In the genomic region with DNA sequence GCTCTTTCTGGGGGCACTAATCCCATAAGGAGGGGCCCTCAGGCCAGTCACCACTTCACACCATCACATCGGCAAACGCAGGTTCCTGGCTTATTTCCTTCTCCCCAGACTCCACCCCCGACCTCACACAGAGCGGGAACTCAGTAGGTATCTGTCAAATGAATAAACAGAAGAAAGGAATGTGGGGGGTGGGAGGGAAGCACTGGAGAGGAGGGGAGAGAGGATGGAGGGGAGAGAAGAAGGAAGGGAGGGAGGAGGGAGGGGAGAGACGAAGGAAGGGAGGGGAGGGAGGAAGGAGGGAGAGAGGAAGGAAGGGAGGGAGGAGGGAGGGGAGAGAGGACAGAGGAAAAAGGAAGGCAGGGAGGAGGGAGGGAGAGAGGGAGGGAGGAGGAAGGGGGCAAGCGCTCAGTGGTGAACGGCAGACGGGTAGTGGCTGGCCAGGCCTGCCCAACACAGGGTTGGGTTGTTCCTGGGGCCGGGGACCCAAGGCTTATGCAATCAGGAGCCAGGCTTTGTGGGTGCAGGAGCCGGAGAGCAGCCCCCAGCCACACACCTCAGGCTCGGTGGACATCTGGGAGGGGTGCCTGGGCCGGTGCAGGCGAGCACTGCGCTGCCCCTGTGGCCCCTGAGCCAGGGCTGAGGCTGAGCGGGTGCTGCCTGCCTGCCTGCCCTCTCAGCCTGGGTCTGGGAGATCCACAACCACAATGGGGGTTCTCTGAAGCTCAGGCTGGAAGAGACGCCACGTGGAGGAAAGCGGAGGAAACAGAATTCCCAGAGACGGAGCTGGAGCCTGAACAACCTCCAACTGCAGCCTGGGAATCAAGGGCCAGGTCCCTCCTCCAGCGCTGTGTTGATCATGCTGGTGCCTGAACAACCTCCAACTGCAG, we compare ENCODE assay signal across 13 cellular contexts. TPM values are rescaled to one million over a fixed set of nuclear protein-coding genes. Genes with fewer than 3 reads are reported as not detected.
DNase-seq lines count a peak whose midpoint lies in the region; ATAC-seq and TF ChIP-seq lines count a peak whose summit lies in the region.
"Had no signal": no experiment of that assay in that cellular context is flagged by ENCODE, and none has a peak within 500 bp of the region (broad histone marks: within the 10 kb centered on the region; RNA-seq: fewer than 3 reads in every experiment).

No MANE protein-coding gene starts in this region.

- H3K27me3 Mint-ChIP-seq in activated naive CD8-positive, alpha-beta T cell treated with anti-CD3 and anti-CD28 coated beads for 36 hours = no peaks in the 10 kb centered on the region

- no peaks in the 10 kb centered on the region for H3K36me3 Mint-ChIP-seq in activated naive CD8-positive, alpha-beta T cell treated with anti-CD3 and anti-CD28 coated beads for 36 hours
- H3K36me3 Mint-ChIP-seq: natural killer cell treated with Interleukin-12 subunit alpha and Interleukin-12 subunit beta and Interleukin-15 and Interleukin-18, amount 100 ng/mL, for 72 hours had no signal

- H3K4me1 Mint-ChIP-seq in activated naive CD8-positive, alpha-beta T cell treated with anti-CD3 and anti-CD28 coated beads for 36 hours = peaks cover 36% of the 10 kb centered on the region

- peaks cover 0 to 67% of the 10 kb centered on the region in 2 donors for H3K27me3 ChIP-seq in left lung

- no peaks in the 10 kb centered on the region for H3K36me3 ChIP-seq in left lung

- peaks cover 0 to 7% of the 10 kb centered on the region in 2 donors for H3K4me1 ChIP-seq in left lung

- H3K9me3 Mint-ChIP-seq in activated naive CD8-positive, alpha-beta T cell treated with anti-CD3 and anti-CD28 coated beads for 36 hours = no peaks in the 10 kb centered on the region
- H3K9me3 Mint-ChIP-seq: natural killer cell treated with Interleukin-12 subunit alpha and Interleukin-12 subunit beta and Interleukin-15 and Interleukin-18, amount 100 ng/mL, for 72 hours had no signal

- no peak overlapping the region for H3K4me3 ChIP-seq in left lung

- intact Hi-C loops in left lung (cut with DNase I) = no loop called here

- DNase-seq in DMS53 (lab: John Stamatoyannopoulos, UW) (peak; percentile 24), DMS53 treated with DMSO at 0.1 percent for 48 hours (lab: John Stamatoyannopoulos, UW; ENCODE audit: unreplicated experiment) (no peak), HK-2 (ENCODE audit: unreplicated experiment) (peak; percentile 19), left lung (peak in 1 of 2 donors; percentile 59), T-helper 9 cell (no peak), NCI-H1092 (lab: John Stamatoyannopoulos, UW) (no peak), KBM-7 (no peak)
- no peak for DNase-seq in activated naive CD8-positive, alpha-beta T cell treated with anti-CD3 and anti-CD28 coated beads for 36 hours
- DNase-seq: GDM1, IMR-90, NCI-H446 treated with DMSO at 0.1 percent for 48 hours, SK-N-SH had no signal

- H3K27ac ChIP-seq in left lung = no peak overlapping the region

- in situ Hi-C loops in KBM-7 (cut with MboI; ENCODE audit: low pct_unique_long_range_greater_than_20kb, low sequenced_read_pairs) = no loop called here

- ATAC-seq in left lung = peak; percentile 22
- ATAC-seq: natural killer cell treated with Interleukin-12 subunit alpha and Interleukin-12 subunit beta and Interleukin-15 and Interleukin-18, amount 100 ng/mL, for 72 hours had no signal

- no peak for TF ChIP-seq CTCF in left lung (IDR thresholded peaks at IDR 0.05)

- no peaks in the 10 kb centered on the region for H3K9me3 ChIP-seq in left lung
- H3K9me3 ChIP-seq: SK-N-SH had no signal

- H3K27ac Mint-ChIP-seq in activated naive CD8-positive, alpha-beta T cell treated with anti-CD3 and anti-CD28 coated beads for 36 hours = no peak overlapping the region
- H3K27ac Mint-ChIP-seq: natural killer cell treated with Interleukin-12 subunit alpha and Interleukin-12 subunit beta and Interleukin-15 and Interleukin-18, amount 100 ng/mL, for 72 hours had no signal

- peak overlapping the region; percentile 25 for H3K4me3 Mint-ChIP-seq in activated naive CD8-positive, alpha-beta T cell treated with anti-CD3 and anti-CD28 coated beads for 36 hours
- H3K4me3 Mint-ChIP-seq: natural killer cell treated with Interleukin-12 subunit alpha and Interleukin-12 subunit beta and Interleukin-15 and Interleukin-18, amount 100 ng/mL, for 72 hours had no signal

RNA-seq across cellular contexts. Expression of a gene that starts 52.5 kb away (rescaled TPM):
- total RNA-seq in activated naive CD8-positive, alpha-beta T cell treated with anti-CD3 and anti-CD28 coated beads for 36 hours = 10 to 100 TPM; 53.1 to 55.9 TPM
- total RNA-seq in left lung = 10 to 100 TPM; 44.7 to 49.4 TPM

Comparison
In these comparisons a context has a peak if more than half of its experiments do, and no peak if none do; other contexts are left out.
1. DNase-seq: peak in DMS53 (single experiment) and HK-2 (single experiment); none in DMS53 treated with DMSO at 0.1 percent for 48 hours (single experiment), activated naive CD8-positive, alpha-beta T cell treated with anti-CD3 and anti-CD28 coated beads for 36 hours (single experiment), T-helper 9 cell (single experiment), NCI-H1092 (single experiment) and KBM-7 (single experiment).